ENCODE assay signal across 14 cellular contexts in the genomic region with DNA sequence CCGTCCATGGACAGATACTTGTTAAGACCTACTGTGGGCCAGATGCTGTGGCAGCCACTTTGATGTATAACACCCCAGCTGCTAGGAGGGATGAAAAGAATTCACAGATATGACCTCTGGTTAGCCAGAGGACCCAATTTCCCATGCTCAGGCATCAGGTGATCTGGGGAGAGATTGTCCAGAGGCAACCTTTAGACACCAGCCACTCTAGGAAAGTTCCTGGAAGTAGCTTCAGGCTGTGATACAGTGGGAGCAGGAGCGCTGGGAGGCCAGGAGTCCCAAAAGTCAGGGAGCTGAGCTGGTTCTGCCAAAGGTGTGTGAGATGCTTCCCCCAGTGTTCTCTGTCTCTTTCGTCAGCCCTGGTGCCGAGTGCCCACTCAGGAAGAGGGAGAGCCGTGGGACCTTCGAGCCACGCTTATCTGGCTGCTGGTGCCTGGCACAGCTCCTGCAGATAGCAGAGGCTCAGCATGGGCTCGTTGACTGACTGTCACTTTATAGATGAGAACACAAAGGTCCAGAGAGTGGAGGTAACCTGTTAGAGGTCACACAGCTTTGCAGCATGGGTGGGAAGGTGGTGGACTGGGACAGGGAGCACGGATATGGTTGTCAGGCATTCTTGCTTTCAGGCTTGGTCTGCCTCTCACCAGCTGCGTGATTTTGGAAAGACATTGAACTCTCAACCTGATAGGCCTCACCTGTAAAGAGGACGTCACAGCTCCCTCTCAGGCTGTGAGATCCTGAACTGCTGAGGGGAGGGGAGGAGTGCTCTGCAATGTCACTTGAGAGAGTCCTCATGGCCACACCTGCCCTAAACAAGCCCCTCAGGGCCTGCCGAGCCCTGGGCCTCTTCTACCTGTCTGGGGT. TPM values are rescaled to one million over a fixed set of nuclear protein-coding genes. Genes with fewer than 3 reads are reported as not detected.
DNase-seq lines count a peak whose midpoint lies in the region; ATAC-seq and TF ChIP-seq lines count a peak whose summit lies in the region.
"Had no signal": no experiment of that assay in that cellular context is flagged by ENCODE, and none has a peak within 500 bp of the region (broad histone marks: within the 10 kb centered on the region; RNA-seq: fewer than 3 reads in every experiment).

No MANE protein-coding gene starts in this region.

- peaks cover 7% of the 10 kb centered on the region; the same call in 1 of the 2 replicates for H3K9me1 ChIP-seq in IMR-90 (ENCODE audit: insufficient read depth, low read length)

- H2AK5ac ChIP-seq in IMR-90 (ENCODE audit: low read depth, low read length) (0 out of 2 replicates have a peak overlapping the region, but pooled peaks have one; percentile 44), neuronal stem cell (ENCODE audit: low read depth, low read length) (peak overlapping the region; percentile 61)

- no peak overlapping the region for H2BK20ac ChIP-seq in IMR-90 (ENCODE audit: low read depth, low read length)

- POLR2A ChIA-PET in IMR-90 (lab: Charles Lee; ENCODE audit: unreplicated experiment) = no interaction called here

- BruUV-seq in IMR-90 (replicated peaks; lab: Mats Ljungman, UMichigan) = no TSS peak

- no peaks in the 10 kb centered on the region for H3K36me3 ChIP-seq in BLaER1
- no peaks in the 10 kb centered on the region for H3K36me3 ChIP-seq in IMR-90 (ENCODE audit: control insufficient read depth, insufficient read depth, low read length)
- no peaks in the 10 kb centered on the region for H3K36me3 ChIP-seq in esophagus (ENCODE audit: control insufficient read depth in 2 of 2, insufficient read depth in 2 of 2, low read length in 1 of 2)
- H3K36me3 ChIP-seq in neuronal stem cell (replicated peaks in 1 of 2; ENCODE audit: control insufficient read depth in 2 of 2, insufficient read depth in 2 of 2, low read length in 2 of 2) = no peaks in the 10 kb centered on the region

- H2BK120ac ChIP-seq in IMR-90 (ENCODE audit: low read depth, low read length) (no peak overlapping the region), neuronal stem cell (ENCODE audit: low read depth, low read length) (no peak overlapping the region)

- no peak for TF ChIP-seq POLR2A in IMR-90 (IDR thresholded peaks at IDR 0.05; ENCODE audit: low read depth, low read length)

- no peak overlapping the region for H4K5ac ChIP-seq in IMR-90 (ENCODE audit: low read depth, low read length)

- no peak overlapping the region for H3K27ac ChIP-seq in BLaER1
- no peak overlapping the region for H3K27ac ChIP-seq in IMR-90 (ENCODE audit: insufficient read depth, low read length)
- peak overlapping the region; percentile 61 to 87 for H3K27ac ChIP-seq in esophagus (ENCODE audit: low read depth in 2 of 2, low read length in 1 of 2)
- no peak overlapping the region for H3K27ac ChIP-seq in neuronal stem cell (replicated peaks; ENCODE audit: low read length)
- H3K27ac ChIP-seq: epithelial cell of prostate had no signal

- no peak for TF ChIP-seq RAD21 in IMR-90 (IDR thresholded peaks at IDR 0.05; ENCODE audit: low read length)

- H3K9me3 ChIP-seq in BLaER1 = peaks cover 16% of the 10 kb centered on the region
- no peaks in the 10 kb centered on the region for H3K9me3 ChIP-seq in IMR-90 (ENCODE audit: control insufficient read depth, insufficient read depth, low read length)
- H3K9me3 ChIP-seq in esophagus (ENCODE audit: control insufficient read depth in 2 of 2, insufficient read depth in 1 of 2, low read depth in 1 of 2, low read length in 1 of 2) = no peaks in the 10 kb centered on the region
- no peaks in the 10 kb centered on the region for H3K9me3 ChIP-seq in neuronal stem cell (replicated peaks in 1 of 2; ENCODE audit: control insufficient read depth in 2 of 2, insufficient read depth in 1 of 2, low read depth in 1 of 2, low read length in 2 of 2)

- H4K91ac ChIP-seq in IMR-90 (ENCODE audit: insufficient read depth, low read depth, low read length) (no peak overlapping the region), neuronal stem cell (ENCODE audit: low read depth, low read length, poor library complexity) (no peak overlapping the region)

- H3K4ac ChIP-seq in IMR-90 (ENCODE audit: low read depth, low read length) = no peak overlapping the region
- no peak overlapping the region for H3K4ac ChIP-seq in neuronal stem cell (ENCODE audit: low read length)

- H4K20me1 ChIP-seq in BLaER1 (peaks cover 25% of the 10 kb centered on the region), IMR-90 (ENCODE audit: insufficient read depth, low read length) (no peaks in the 10 kb centered on the region)

- H3K18ac ChIP-seq in IMR-90 (ENCODE audit: low read depth, low read length) = no peak overlapping the region
- peak overlapping the region; percentile 88 for H3K18ac ChIP-seq in neuronal stem cell (ENCODE audit: low read length)

- DNase-seq in IMR-90 = no peak
- DNase-seq in neuronal stem cell (ENCODE audit: low spot score) = no peak
- no peak for DNase-seq in stimulated activated CD4-positive, alpha-beta T cell treated with anti-CD3 and anti-CD28 coated beads, Interleukin-4, amount 100 ng/mL, for 24 hours
- DNase-seq: activated CD4-positive, alpha-beta T cell treated with anti-CD3 and anti-CD28 coated beads, Interleukin-2, amount 50 U/mL, for 48 hours; amniotic stem cell; Kasumi-1; NCI-H446 treated with DMSO at 0.1 percent for 48 hours had no signal

- H3K56ac ChIP-seq in IMR-90 (ENCODE audit: extremely low read depth, insufficient read depth, low read length) = no peak overlapping the region

- no peak overlapping the region for H3K9ac ChIP-seq in BLaER1
- no peak overlapping the region for H3K9ac ChIP-seq in IMR-90 (ENCODE audit: low read depth, low read length)
- no peak overlapping the region for H3K9ac ChIP-seq in neuronal stem cell (ENCODE audit: low read depth, low read length, poor library complexity)

- ATAC-seq in IMR-90 (ENCODE audit: low read depth) (no peak), GM21447 (IDR thresholded peaks at IDR 0.05; ENCODE audit: unreplicated experiment) (no peak), HG02981 (IDR thresholded peaks at IDR 0.05; ENCODE audit: unreplicated experiment) (no peak), GM21737 (IDR thresholded peaks at IDR 0.05; ENCODE audit: unreplicated experiment) (no peak)

- H3K14ac ChIP-seq in IMR-90 (replicated peaks; ENCODE audit: low read depth, low read length) (no peak overlapping the region), neuronal stem cell (ENCODE audit: low read length) (peak overlapping the region; percentile 27)

- H3K4me2 ChIP-seq in BLaER1 = peak overlapping the region; percentile 86
- no peak overlapping the region for H3K4me2 ChIP-seq in IMR-90 (ENCODE audit: low read depth, low read length)
- H3K4me2 ChIP-seq in neuronal stem cell (ENCODE audit: insufficient read depth, low read length, poor library complexity, severe bottlenecking) = no peak overlapping the region
- H3K4me2 ChIP-seq: smooth muscle cell had no signal

- H3K23ac ChIP-seq in IMR-90 (ENCODE audit: low read depth, low read length) (no peak overlapping the region), neuronal stem cell (ENCODE audit: low read depth, low read length, poor library complexity) (no peak overlapping the region)

- H3K4me3 ChIP-seq in BLaER1 (no peak overlapping the region), IMR-90 (ENCODE audit: insufficient read depth, low read depth, low read length) (no peak overlapping the region), esophagus (ENCODE audit: low read depth in 1 of 2, low read length in 2 of 2) (no peak overlapping the region), neuronal stem cell (ENCODE audit: low read length in 2 of 2) (no peak overlapping the region)
- H3K4me3 ChIP-seq: smooth muscle cell had no signal

- CTCF ChIA-PET in IMR-90 (lab: Yijun Ruan, JAX) = no interaction called here

- H3K4me1 ChIP-seq in BLaER1 (peaks cover 54% of the 10 kb centered on the region), IMR-90 (ENCODE audit: control insufficient read depth, insufficient read depth, low read length) (peaks cover 7% of the 10 kb centered on the region), esophagus (ENCODE audit: control insufficient read depth in 2 of 2, insufficient read depth in 2 of 2, low read length in 1 of 2) (peaks cover 0 to 21% of the 10 kb centered on the region in 2 donors), neuronal stem cell (ENCODE audit: control insufficient read depth in 2 of 2, insufficient read depth in 1 of 2, low read depth in 1 of 2, low read length in 2 of 2) (peaks cover 15% of the 10 kb centered on the region in 2 donors)

- intact Hi-C loops in IMR-90 (cut with micrococcal nuclease) = no loop called here

- H2AK9ac ChIP-seq in IMR-90 (replicated peaks; ENCODE audit: low read depth, low read length, poor library complexity) = peak overlapping the region; percentile 23

- H4K8ac ChIP-seq in IMR-90 (ENCODE audit: low read depth in 2 of 2, low read length in 2 of 2) (no peak overlapping the region), neuronal stem cell (ENCODE audit: low read depth, low read length) (no peak overlapping the region)

- H2BK15ac ChIP-seq in IMR-90 (ENCODE audit: low read depth, low read length) (no peak overlapping the region), neuronal stem cell (ENCODE audit: low read length) (peak overlapping the region; percentile 79)

- H2AFZ ChIP-seq in IMR-90 (replicated peaks; ENCODE audit: low read length, poor library complexity) (no peak overlapping the region), neuronal stem cell (ENCODE audit: low read length) (no peak overlapping the region)

- no peak for TF ChIP-seq CTCF in IMR-90 (conservative IDR thresholded peaks at IDR 0.05; ENCODE audit: low read depth, low read length)

- WGBS in IMR-90 (ENCODE audit: extremely low coverage in 2 of 2, insufficient read length in 1 of 2), 2 experiments = 83% methylated on average over 6 of the region's 12 CpGs; no CpG with 5 or more reads in 1 of the 2 experiments
- 73 to 77% methylated on average over 12 of the region's 12 CpGs for WGBS in esophagus, 2 donors
- no CpG with 5 or more reads among the region's 12 CpGs for WGBS in neuronal stem cell (ENCODE audit: extremely low coverage in 2 of 2, insufficient read length in 2 of 2, insufficient replicate concordance in 1 of 2), 2 donors

- H3K79me1 ChIP-seq in IMR-90 (ENCODE audit: low read depth in 1 of 2, low read length in 2 of 2) (no peaks in the 10 kb centered on the region), neuronal stem cell (ENCODE audit: low read depth, low read length) (no peaks in the 10 kb centered on the region)

- dilution Hi-C loops in IMR-90 (cut with HindIII; ENCODE audit: low sequenced_read_pairs, unreplicated experiment) = no loop called here

- H2BK5ac ChIP-seq in IMR-90 (ENCODE audit: low read depth, low read length, poor library complexity, severe bottlenecking) (no peak overlapping the region), neuronal stem cell (ENCODE audit: low read length) (peak overlapping the region; percentile 85)

- peak overlapping the region; percentile 34 for H2BK12ac ChIP-seq in neuronal stem cell (ENCODE audit: low read length)

- in situ Hi-C loops in IMR-90 (cut with MboI; ENCODE audit: low sequenced_read_pairs) = loop anchor here (25.0 kb wide), 1 partner anchor 1008 kb away; no protein-coding TSS in a partner anchor

- H3K27me3 ChIP-seq in BLaER1 = 0 out of 2 replicates have a peak, but pooled peaks cover 17% of the 10 kb centered on the region
- peaks cover 3% of the 10 kb centered on the region; the same call in 1 of the 2 replicates for H3K27me3 ChIP-seq in IMR-90 (ENCODE audit: control insufficient read depth, insufficient read depth, low read length)
- no peaks in the 10 kb centered on the region for H3K27me3 ChIP-seq in esophagus (ENCODE audit: control insufficient read depth in 1 of 2, insufficient read depth in 2 of 2, low read length in 2 of 2)
- H3K27me3 ChIP-seq in neuronal stem cell (ENCODE audit: control insufficient read depth in 3 of 3, insufficient read depth in 3 of 3, low read depth in 1 of 3, low read length in 3 of 3) = peaks cover 0 to 17% (median 0%) of the 10 kb centered on the region in 3 experiments

RNA-seq across cellular contexts. Expression of a gene that starts 7.8 kb away (rescaled TPM):
- 53.6 and 75.3 TPM in 2 replicates for total RNA-seq in IMR-90 (2012; rRNA removed)
- 38.0 and 54.7 TPM in 2 replicates for polyA plus RNA-seq in IMR-90 (2012; rRNA removed)
- polyA plus RNA-seq in IMR-90 (2012; cell fraction: cytosol; rRNA removed) = 14.8 and 19.0 TPM in 2 replicates
- polyA plus RNA-seq in IMR-90 (2012; cell fraction: nucleus; rRNA removed; ENCODE audit: low replicate concordance) = 4.3 and 18.5 TPM in 2 replicates
- 10 to 100 TPM; 37.1 to 62.4 TPM for polyA plus RNA-seq in esophagus
- polyA plus RNA-seq in neuronal stem cell (2013, experiment 1 of 2) = 43.4 TPM
- 44.2 TPM for polyA plus RNA-seq in neuronal stem cell (2013, experiment 2 of 2)

RNA-seq across cellular contexts. Expression of a gene that starts 21.7 kb away (rescaled TPM):
- total RNA-seq in IMR-90 (2012; rRNA removed) = 16.4 and 17.7 TPM in 2 replicates
- 25.2 and 26.1 TPM in 2 replicates for polyA plus RNA-seq in IMR-90 (2012; rRNA removed)
- polyA plus RNA-seq in IMR-90 (2012; cell fraction: cytosol; rRNA removed) = 21.9 and 30.3 TPM in 2 replicates
- 8.1 and 11.7 TPM in 2 replicates for polyA plus RNA-seq in IMR-90 (2012; cell fraction: nucleus; rRNA removed; ENCODE audit: low replicate concordance)
- 1 to 10 TPM; 3.6 to 8.8 TPM for polyA plus RNA-seq in esophagus
- 14.5 TPM for polyA plus RNA-seq in neuronal stem cell (2013, experiment 1 of 2)
- polyA plus RNA-seq in neuronal stem cell (2013, experiment 2 of 2) = 14.5 TPM

Comparison
In these comparisons a context has a peak if more than half of its experiments do, and no peak if none do; other contexts are left out.
1. H3K27ac ChIP-seq: peak in esophagus (2 of 2); none in BLaER1 (single experiment), IMR-90 (single experiment) and neuronal stem cell (single experiment).